Comparison of ENCODE assay signal across 8 cellular contexts in the genomic region with DNA sequence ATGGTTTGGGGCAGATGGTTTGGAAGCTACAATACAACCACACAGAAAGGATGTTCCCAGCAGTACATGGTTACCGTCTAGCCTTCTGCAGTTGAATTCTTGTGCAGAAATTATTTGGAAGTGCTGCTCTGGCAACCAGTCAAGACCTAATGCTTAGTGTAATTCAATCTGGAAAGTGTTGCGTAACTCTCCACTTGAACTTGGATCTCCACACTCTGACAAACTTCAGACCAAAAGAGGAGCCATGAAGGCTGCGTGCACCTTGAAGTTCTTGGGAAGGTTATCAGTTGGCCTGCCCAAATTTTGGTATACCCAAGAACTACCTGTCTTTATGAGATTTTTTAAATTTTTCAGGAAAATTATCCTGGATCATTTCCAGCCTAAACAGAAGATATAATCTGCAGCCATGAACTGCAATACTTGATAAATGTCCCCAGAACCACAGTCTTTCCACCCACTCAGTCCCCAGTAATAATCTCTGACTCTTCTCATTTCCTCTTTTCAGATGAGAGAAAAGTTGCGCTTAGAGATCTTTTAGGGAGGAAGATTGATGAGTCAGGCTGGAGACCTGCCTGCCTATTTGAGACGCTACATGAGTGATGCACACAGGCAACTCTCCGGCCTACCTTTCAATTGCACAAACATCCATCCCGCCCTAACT.
DNase-seq lines count a peak whose midpoint lies in the region; ATAC-seq and TF ChIP-seq lines count a peak whose summit lies in the region.

No MANE protein-coding gene starts in this region.

- peaks cover 0 to 6% of the 10 kb centered on the region in 2 experiments; a peak in 1 of 4 replicates for H3K4me1 ChIP-seq in HCT116 (ENCODE audit: control insufficient read depth in 1 of 2, insufficient read depth in 2 of 2, low read length in 2 of 2)
- peaks cover 12 to 18% of the 10 kb centered on the region in 2 donors for H3K4me1 ChIP-seq in thoracic aorta (ENCODE audit: control insufficient read depth in 1 of 2, low read depth in 2 of 2)

- intact Hi-C loops in HCT116 (cut with micrococcal nuclease): no loop called here

- H3K4me3 ChIP-seq in HCT116 (replicated peaks in 1 of 2; ENCODE audit: low read depth in 1 of 2, low read length in 2 of 2) (no peak overlapping the region), fibroblast of mammary gland (ENCODE audit: control insufficient read depth, low read depth, low read length) (no peak overlapping the region), thoracic aorta (peak overlapping the region; percentile 29)

- H3K36me3 ChIP-seq in HCT116 (ENCODE audit: control insufficient read depth in 1 of 2, insufficient read depth in 2 of 2, low read length in 2 of 2): no peaks in the 10 kb centered on the region
- no peaks in the 10 kb centered on the region for H3K36me3 ChIP-seq in thoracic aorta

- CTCF ChIA-PET in HCT116 (lab: Charles Lee): interaction anchor here (1.8 kb wide), 1 partner anchor 10 kb away, joined by 6 read pairs; no protein-coding TSS in a partner anchor

- ATAC-seq in HCT116: no peak
- ATAC-seq in thoracic aorta (ENCODE audit: insufficient number of reproducible peaks, low FRiP score, low read depth): peak; percentile 66

- H3K9me3 ChIP-seq in HCT116 (ENCODE audit: control insufficient read depth in 1 of 2, insufficient read depth in 1 of 2, low read depth in 1 of 2, low read length in 2 of 2) (no peaks in the 10 kb centered on the region), thoracic aorta (no peaks in the 10 kb centered on the region)

- no TSS peak for BruUV-seq in HCT116 (replicated peaks; lab: Mats Ljungman, UMichigan)

- no peak for TF ChIP-seq RAD21 in HCT116 (IDR thresholded peaks at IDR 0.05; ENCODE audit: low read depth)

- no peak overlapping the region for H3K27ac Mint-ChIP-seq in type B pancreatic cell

- H3K27ac ChIP-seq in HCT116 (ENCODE audit: low read depth, low read length): no peak overlapping the region
- H3K27ac ChIP-seq in thoracic aorta: peak overlapping the region in 1 of 2 donors; percentile 24

- H3K4me1 Mint-ChIP-seq in type B pancreatic cell (ENCODE audit: unreplicated experiment): peaks cover 16% of the 10 kb centered on the region

- in situ Hi-C loops in G401 (cut with HindIII; ENCODE audit: low sequenced_read_pairs): no loop called here

- TF ChIP-seq CTCF in HCT116 (IDR thresholded peaks at IDR 0.05 in 2 of 3, conservative IDR thresholded peaks at IDR 0.05 in 1 of 3; ENCODE audit: borderline replicate concordance in 1 of 3, insufficient read depth in 1 of 3, low read depth in 2 of 3, low read length in 2 of 3) (no peak), fibroblast of mammary gland (conservative IDR thresholded peaks at IDR 0.05; ENCODE audit: control insufficient read depth, insufficient read depth, low read depth, low read length) (no peak), thoracic aorta (IDR thresholded peaks at IDR 0.05) (no peak), type B pancreatic cell (conservative IDR thresholded peaks at IDR 0.05) (no peak)

- H3K4me3 Mint-ChIP-seq in type B pancreatic cell: no peak overlapping the region

- H2AFZ ChIP-seq in HCT116 (ENCODE audit: low read depth, low read length, poor library complexity, severe bottlenecking): no peak overlapping the region

- H3K9me3 Mint-ChIP-seq in type B pancreatic cell: no peaks in the 10 kb centered on the region

- RAD21 ChIA-PET in HCT116 (lab: Charles Lee; ENCODE audit: low non-redundant PET in 1 of 2, low total read pairs in 2 of 2, uncharacterized antibody in 2 of 2, unreplicated experiment in 2 of 2): no interaction called here

- POLR2A ChIA-PET in HCT116 (lab: Charles Lee): no interaction called here

- no peaks in the 10 kb centered on the region for H3K27me3 Mint-ChIP-seq in type B pancreatic cell

- H4K20me1 ChIP-seq in HCT116 (ENCODE audit: insufficient read depth): no peaks in the 10 kb centered on the region

- peaks cover 30% of the 10 kb centered on the region for H3K36me3 Mint-ChIP-seq in type B pancreatic cell

- H3K9ac ChIP-seq in HCT116 (ENCODE audit: low read length): no peak overlapping the region

- no peaks in the 10 kb centered on the region for H3K79me2 ChIP-seq in HCT116 (ENCODE audit: insufficient read depth, low read length)

- peak; percentile 44 for DNase-seq in G401 (ENCODE audit: low spot score)
- DNase-seq in HCT116 (ENCODE audit: low read depth, low spot score): no peak
- DNase-seq in NCI-H226: peak; percentile 78
- peak; percentile 91 for DNase-seq in fibroblast of mammary gland (ENCODE audit: low read depth)
- DNase-seq in thoracic aorta (ENCODE audit: low spot score): no peak
- DNase-seq in activated gamma-delta T cell treated with Interleukin-2 at 50 U/mL for 16 hours: no peak
- no peak for DNase-seq in type B pancreatic cell (ENCODE audit: extremely low spot score, unreplicated experiment)
- no peak for DNase-seq in NCI-H146 treated with DMSO at 0.1 percent for 48 hours (lab: John Stamatoyannopoulos, UW; ENCODE audit: unreplicated experiment)

- H3K9me2 ChIP-seq in HCT116 (ENCODE audit: insufficient read depth): no peaks in the 10 kb centered on the region

- no peak for TF ChIP-seq POLR2A in HCT116 (IDR thresholded peaks at IDR 0.05; ENCODE audit: borderline replicate concordance, extremely low read depth, insufficient read depth, insufficient read length)

- H3K27me3 ChIP-seq in HCT116 (ENCODE audit: insufficient read depth, low read length) (no peaks in the 10 kb centered on the region), thoracic aorta (replicated peaks; ENCODE audit: insufficient read depth) (no peaks in the 10 kb centered on the region)

- no peak overlapping the region for H3K4me2 ChIP-seq in HCT116 (ENCODE audit: low read length)

TF ChIP-seq in HCT116, 20 proteins besides CTCF, POLR2A, EP300 and RAD21:
- TF ChIP-seq ZFX (IDR thresholded peaks at IDR 0.05): no peak
- peak; percentile 57 for TF ChIP-seq CEBPB (IDR thresholded peaks at IDR 0.05; ENCODE audit: low read depth)
- TF ChIP-seq EZH2phosphoT487 (IDR thresholded peaks at IDR 0.05; ENCODE audit: borderline replicate concordance): no peak

Comparison
In these comparisons a context has a peak if more than half of its experiments do, and no peak if none do; other contexts are left out.
1. DNase-seq: peak in G401 (single experiment), NCI-H226 (single experiment) and fibroblast of mammary gland (single experiment); none in HCT116 (single experiment), thoracic aorta (single experiment), activated gamma-delta T cell treated with Interleukin-2 at 50 U/mL for 16 hours (single experiment), type B pancreatic cell (single experiment) and NCI-H146 treated with DMSO at 0.1 percent for 48 hours (single experiment).